ENCODE assay signal across 1 cellular context in the genomic region with DNA sequence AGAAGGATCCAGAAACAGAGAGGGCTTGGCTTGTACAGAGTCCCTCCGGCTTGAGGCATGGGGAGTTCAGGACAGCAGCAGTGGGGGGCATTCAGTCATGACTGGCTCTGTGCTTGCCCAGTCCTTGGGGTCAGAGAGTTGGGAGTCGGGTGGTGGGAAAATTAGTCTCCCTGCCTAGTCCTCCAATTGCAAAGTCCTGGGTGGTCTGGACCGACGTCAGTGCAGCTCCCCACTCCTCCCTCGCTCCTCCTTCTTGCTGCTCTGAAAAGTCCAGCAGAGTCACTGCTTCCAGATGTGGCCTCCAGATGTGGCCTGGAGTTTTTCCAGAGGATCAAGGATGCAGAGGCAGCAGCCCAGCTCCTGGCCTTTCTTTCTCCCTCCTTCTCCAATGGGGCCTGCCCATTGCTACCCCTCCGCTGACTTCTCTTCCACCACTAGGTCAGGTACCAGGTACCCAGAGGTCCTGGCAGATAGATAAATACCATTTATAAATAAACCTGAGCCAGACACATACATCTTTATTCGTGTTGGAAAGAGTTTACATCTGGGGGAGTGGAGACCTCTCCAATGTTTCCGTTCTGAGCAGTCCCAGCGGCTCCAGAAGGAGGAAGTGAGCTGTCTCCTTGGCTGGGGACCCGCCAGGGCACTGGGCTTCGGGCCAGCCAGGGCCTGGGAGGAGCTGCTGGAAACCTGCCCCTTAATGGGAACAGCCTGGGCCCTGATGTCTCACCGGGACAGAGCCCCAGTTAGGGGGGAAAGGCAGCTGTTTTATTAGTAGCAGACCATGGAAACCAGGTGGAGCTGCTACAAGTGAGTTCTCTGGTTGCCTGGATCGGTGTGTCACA.
TF ChIP-seq lines count a peak whose summit lies in the region.

No MANE protein-coding gene starts in this region.

TF ChIP-seq in SK-N-SH treated with all-trans-retinoic acid at 6 μM for 48 hours, 23 proteins besides CTCF, POLR2A, EP300 and RAD21 (continued from another document):
- TF ChIP-seq, protein P1, sequence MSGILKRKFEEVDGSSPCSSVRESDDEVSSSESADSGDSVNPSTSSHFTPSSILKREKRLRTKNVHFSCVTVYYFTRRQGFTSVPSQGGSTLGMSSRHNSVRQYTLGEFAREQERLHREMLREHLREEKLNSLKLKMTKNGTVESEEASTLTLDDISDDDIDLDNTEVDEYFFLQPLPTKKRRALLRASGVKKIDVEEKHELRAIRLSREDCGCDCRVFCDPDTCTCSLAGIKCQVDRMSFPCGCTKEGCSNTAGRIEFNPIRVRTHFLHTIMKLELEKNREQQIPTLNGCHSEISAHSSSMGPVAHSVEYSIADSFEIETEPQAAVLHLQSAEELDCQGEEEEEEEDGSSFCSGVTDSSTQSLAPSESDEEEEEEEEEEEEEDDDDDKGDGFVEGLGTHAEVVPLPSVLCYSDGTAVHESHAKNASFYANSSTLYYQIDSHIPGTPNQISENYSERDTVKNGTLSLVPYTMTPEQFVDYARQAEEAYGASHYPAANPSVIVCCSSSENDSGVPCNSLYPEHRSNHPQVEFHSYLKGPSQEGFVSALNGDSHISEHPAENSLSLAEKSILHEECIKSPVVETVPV (CRISPR knock-in tag; IDR thresholded peaks at IDR 0.05), result no peak
